14 cellular contexts compared by ENCODE assay signal in genomic region chr2:157789161-157789720, GRCh38.
DNase-seq lines count a peak whose midpoint lies in the region; ATAC-seq and TF ChIP-seq lines count a peak whose summit lies in the region.
"Had no signal": no experiment of that assay in that cellular context is flagged by ENCODE, and none has a peak within 500 bp of the region (broad histone marks: within the 10 kb centered on the region; RNA-seq: fewer than 3 reads in every experiment).

No MANE protein-coding gene starts in this region.

- ATAC-seq in T-helper 17 cell, result no peak

- peak overlapping the region; percentile 9 for H3K4me2 ChIP-seq in smooth muscle cell
- H3K4me2 ChIP-seq: BLaER1 treated with 17β-estradiol and CSF1 and Interleukin-3, amounts not matched to agents 10 nM and 100 nM had no signal

- WGBS in esophagus muscularis mucosa, result 25% methylated on average over 3 of the region's 3 CpGs
- WGBS in smooth muscle cell (ENCODE audit: low lambda C conversion rate), result 33% methylated on average over 3 of the region's 3 CpGs

- H2AFZ ChIP-seq in smooth muscle cell (ENCODE audit: low read depth), result no peak overlapping the region

- no peak overlapping the region for H3K9ac ChIP-seq in smooth muscle cell (ENCODE audit: low read depth)
- H3K9ac ChIP-seq: BLaER1 treated with 17β-estradiol and CSF1 and Interleukin-3, amounts not matched to agents 10 nM and 100 nM had no signal

- H3K27ac ChIP-seq in esophagus muscularis mucosa (replicated peaks in 1 of 4), result peak overlapping the region; percentile 76 to 79 (median 77)
- H3K27ac ChIP-seq in smooth muscle cell (ENCODE audit: low read depth), result peak overlapping the region; percentile 69
- H3K27ac ChIP-seq: BLaER1 treated with 17β-estradiol and CSF1 and Interleukin-3, amounts not matched to agents 10 nM and 100 nM; neutrophil had no signal

- H4K20me1 ChIP-seq in smooth muscle cell (ENCODE audit: low read depth), result peaks cover 19% of the 10 kb centered on the region

- no peak overlapping the region for H3K4me3 Mint-ChIP-seq in T-helper 17 cell
- H3K4me3 Mint-ChIP-seq: brain had no signal

- TF ChIP-seq EP300 in esophagus muscularis mucosa (IDR thresholded peaks at IDR 0.05), result no peak

- H3K4me1 Mint-ChIP-seq in T-helper 17 cell, result peaks cover 39% of the 10 kb centered on the region

- TF ChIP-seq CTCF in esophagus muscularis mucosa (IDR thresholded peaks at IDR 0.05) (no peak), smooth muscle cell (IDR thresholded peaks at IDR 0.05; ENCODE audit: borderline replicate concordance, insufficient read depth, poor library complexity, severe bottlenecking) (no peak)

- H3K4me3 ChIP-seq in esophagus muscularis mucosa, result no peak overlapping the region
- no peak overlapping the region for H3K4me3 ChIP-seq in smooth muscle cell
- H3K4me3 ChIP-seq: BLaER1 treated with 17β-estradiol and CSF1 and Interleukin-3, amounts not matched to agents 10 nM and 100 nM had no signal

- H3K79me2 ChIP-seq in smooth muscle cell (ENCODE audit: low read depth), result peaks cover 7% of the 10 kb centered on the region

- H3K36me3 ChIP-seq in esophagus muscularis mucosa (no peaks in the 10 kb centered on the region), smooth muscle cell (ENCODE audit: low read depth) (no peaks in the 10 kb centered on the region)
- H3K36me3 ChIP-seq: neutrophil had no signal

- H3K27me3 Mint-ChIP-seq in T-helper 17 cell, result no peaks in the 10 kb centered on the region
- H3K27me3 Mint-ChIP-seq: brain had no signal

- no peak for TF ChIP-seq POLR2A in esophagus muscularis mucosa (IDR thresholded peaks at IDR 0.05; ENCODE audit: low read depth)

- H3F3A ChIP-seq in smooth muscle cell (ENCODE audit: low read depth), result peaks cover 14% of the 10 kb centered on the region

- no peak for DNase-seq in T-helper 17 cell
- no peak for DNase-seq in esophagus muscularis mucosa (ENCODE audit: extremely low spot score)
- DNase-seq in medulla oblongata (ENCODE audit: extremely low spot score), result peak; percentile 36
- no peak for DNase-seq in smooth muscle cell (lab: John Stamatoyannopoulos, UW; ENCODE audit: unreplicated experiment)
- DNase-seq in activated naive CD4-positive, alpha-beta T cell treated with anti-CD3 and anti-CD28 coated beads, Interleukin-2, amount 50 U/mL, for 16 hours, result no peak
- DNase-seq in A172 (ENCODE audit: low spot score), result no peak
- DNase-seq in dedifferentiated amniotic fluid mesenchymal stem cell (ENCODE audit: extremely low spot score), result no peak
- DNase-seq in stimulated activated CD4-positive, alpha-beta T cell treated with anti-CD3 and anti-CD28 coated beads, Interleukin-2, amount 100 ng/mL, for 24 hours, result no peak
- DNase-seq: MV-4-11; NK-92 treated with Interleukin-12 subunit alpha and Interleukin-12 subunit beta, amount 100 ng/mL, for 24 hours; SIG-M5 had no signal

- H3K4me1 ChIP-seq in esophagus muscularis mucosa (peaks cover 79 to 92% (median 87%) of the 10 kb centered on the region in 4 donors), smooth muscle cell (ENCODE audit: low read depth) (peaks cover 57% of the 10 kb centered on the region)

- H3K9me3 ChIP-seq in T-helper 17 cell (ENCODE audit: control insufficient read depth, low read length, poor library complexity, severe bottlenecking) (no peaks in the 10 kb centered on the region), esophagus muscularis mucosa (no peaks in the 10 kb centered on the region), smooth muscle cell (replicated peaks; ENCODE audit: low read depth) (no peaks in the 10 kb centered on the region)
- H3K9me3 ChIP-seq: BLaER1 treated with 17β-estradiol and CSF1 and Interleukin-3, amounts not matched to agents 10 nM and 100 nM; neutrophil had no signal

- H3K36me3 Mint-ChIP-seq in T-helper 17 cell (ENCODE audit: low read depth), result peaks cover 6% of the 10 kb centered on the region

- H3K27me3 ChIP-seq in esophagus muscularis mucosa (no peaks in the 10 kb centered on the region), smooth muscle cell (ENCODE audit: low read depth) (no peaks in the 10 kb centered on the region)
- H3K27me3 ChIP-seq: BLaER1 treated with 17β-estradiol and CSF1 and Interleukin-3, amounts not matched to agents 10 nM and 100 nM; neutrophil had no signal

- H3K27ac Mint-ChIP-seq in T-helper 17 cell, result peak overlapping the region; percentile 65

- intact Hi-C loops in esophagus muscularis mucosa (cut with DNase I), result loop anchor here (2.0 to 5.0 kb wide), 2 partner anchors 38 to 88 kb away; partner anchors contain the start of gene ACVR1
